27 cellular contexts compared by ENCODE assay signal in genomic region chr3:50287262-50287661, GRCh38. TPM values are rescaled to one million over a fixed set of nuclear protein-coding genes. Genes with fewer than 3 reads are reported as not detected.
DNase-seq lines count a peak whose midpoint lies in the region; ATAC-seq, FAIRE-seq and TF ChIP-seq lines count a peak whose summit lies in the region.
"Had no signal": no experiment of that assay in that cellular context is flagged by ENCODE, and none has a peak within 500 bp of the region (broad histone marks: within the 10 kb centered on the region; RNA-seq: fewer than 3 reads in every experiment).

No MANE protein-coding gene starts in this region.

- H3K4me1 ChIP-seq in K562 (replicated peaks in 1 of 2; ENCODE audit: control insufficient read depth in 2 of 2, insufficient read depth in 2 of 2, low read length in 2 of 2), result peaks cover 0 to 40% of the 10 kb centered on the region in 2 experiments; a peak in 3 of 5 replicates
- H3K4me1 ChIP-seq in left ventricle myocardium inferior, result peaks cover 53% of the 10 kb centered on the region
- H3K4me1 ChIP-seq in neural progenitor cell, result peaks cover 8% of the 10 kb centered on the region
- H3K4me1 ChIP-seq in smooth muscle cell (ENCODE audit: low read depth), result peaks cover 6% of the 10 kb centered on the region
- H3K4me1 ChIP-seq: HAP-1 had no signal

- POLR2A ChIA-PET in K562 (lab: Yijun Ruan, JAX), result interaction anchor here (0.6 to 1.7 kb wide), 2 partner anchors 10 to 12 kb away, joined by 4 to 8 read pairs; partner anchors contain the start of genes HYAL3 and NAA80

- TF ChIP-seq CTCF in K562 (IDR thresholded peaks at IDR 0.05 in 2 of 3, conservative IDR thresholded peaks at IDR 0.05 in 1 of 3; ENCODE audit: insufficient read depth in 2 of 3, low read depth in 1 of 3, low read length in 3 of 3) (no peak), left ventricle myocardium inferior (IDR thresholded peaks at IDR 0.05; ENCODE audit: borderline replicate concordance) (no peak), neural progenitor cell (IDR thresholded peaks at IDR 0.05) (no peak), smooth muscle cell (IDR thresholded peaks at IDR 0.05; ENCODE audit: borderline replicate concordance, insufficient read depth, poor library complexity, severe bottlenecking) (no peak)

- intact Hi-C loops in K562 (cut with micrococcal nuclease), result no loop called here
- intact Hi-C loops in left ventricle myocardium inferior (cut with micrococcal nuclease), result no loop called here

- peaks cover 49% of the 10 kb centered on the region; the same call in 2 of the 3 replicates for H3K36me3 ChIP-seq in K562 (ENCODE audit: control insufficient read depth, insufficient read depth, low read length)
- H3K36me3 ChIP-seq in left ventricle myocardium inferior, result peaks cover 29% of the 10 kb centered on the region
- no peaks in the 10 kb centered on the region for H3K36me3 ChIP-seq in neural progenitor cell
- H3K36me3 ChIP-seq in smooth muscle cell (ENCODE audit: low read depth), result no peaks in the 10 kb centered on the region

- H3K4me3 ChIP-seq in K562, result no peak overlapping the region
- peak overlapping the region; percentile 9 for H3K4me3 ChIP-seq in left ventricle myocardium inferior
- H3K4me3 ChIP-seq in neural progenitor cell, result no peak overlapping the region
- H3K4me3 ChIP-seq in smooth muscle cell, result no peak overlapping the region
- H3K4me3 ChIP-seq: BLaER1, GM23338, HAP-1, PC-9 had no signal

- ATAC-seq in activated naive CD4-positive, alpha-beta T cell treated with anti-CD3 and anti-CD28 coated beads, Interleukin-2, amount 50 U/mL, for 72 hours, result no peak
- no peak for ATAC-seq in K562
- ATAC-seq: GM23338 had no signal

- peaks cover 6% of the 10 kb centered on the region for H3K4me1 Mint-ChIP-seq in activated naive CD4-positive, alpha-beta T cell treated with anti-CD3 and anti-CD28 coated beads, Interleukin-2, amount 50 U/mL, for 24 hours
- peaks cover 10% of the 10 kb centered on the region for H3K4me1 Mint-ChIP-seq in neural progenitor cell

- CTCF ChIA-PET in K562 (lab: Yijun Ruan, JAX; ENCODE audit: low intra/inter-chr PET ratio), result no interaction called here

- no peaks in the 10 kb centered on the region for H3K9me3 Mint-ChIP-seq in activated naive CD4-positive, alpha-beta T cell treated with anti-CD3 and anti-CD28 coated beads, Interleukin-2, amount 50 U/mL, for 24 hours
- no peaks in the 10 kb centered on the region for H3K9me3 Mint-ChIP-seq in activated naive CD4-positive, alpha-beta T cell treated with anti-CD3 and anti-CD28 coated beads, Interleukin-2, amount 50 U/mL, for 72 hours
- no peaks in the 10 kb centered on the region for H3K9me3 Mint-ChIP-seq in neural progenitor cell
- H3K9me3 Mint-ChIP-seq: CD4-positive, CD25-positive, alpha-beta regulatory T cell; GM23338; HFFc6 had no signal

- peak overlapping the region; percentile 46 for H3K27ac Mint-ChIP-seq in activated naive CD4-positive, alpha-beta T cell treated with anti-CD3 and anti-CD28 coated beads, Interleukin-2, amount 50 U/mL, for 24 hours
- no peak overlapping the region for H3K27ac Mint-ChIP-seq in activated naive CD4-positive, alpha-beta T cell treated with anti-CD3 and anti-CD28 coated beads, Interleukin-2, amount 50 U/mL, for 72 hours
- no peak overlapping the region for H3K27ac Mint-ChIP-seq in neural progenitor cell
- H3K27ac Mint-ChIP-seq: CD4-positive, CD25-positive, alpha-beta regulatory T cell; GM23338; HFFc6 had no signal

- TF ChIP-seq RAD21 in K562 (CRISPR knock-in tag; conservative IDR thresholded peaks at IDR 0.05 in 1 of 2, IDR thresholded peaks at IDR 0.05 in 1 of 2), result no peak

- TF ChIP-seq EP300 in K562 (IDR thresholded peaks at IDR 0.05; ENCODE audit: low read length), result no peak

- H3F3A ChIP-seq in neural progenitor cell (ENCODE audit: low read depth) (peaks cover 4% of the 10 kb centered on the region), smooth muscle cell (ENCODE audit: low read depth) (no peaks in the 10 kb centered on the region)

- H3K27me3 Mint-ChIP-seq in activated naive CD4-positive, alpha-beta T cell treated with anti-CD3 and anti-CD28 coated beads, Interleukin-2, amount 50 U/mL, for 24 hours, result no peaks in the 10 kb centered on the region
- peaks cover 9% of the 10 kb centered on the region for H3K27me3 Mint-ChIP-seq in neural progenitor cell (ENCODE audit: insufficient read depth, low read depth)
- H3K27me3 Mint-ChIP-seq: CD4-positive, CD25-positive, alpha-beta regulatory T cell had no signal

- no peaks in the 10 kb centered on the region for H4K20me1 ChIP-seq in K562 (replicated peaks; ENCODE audit: control insufficient read depth, insufficient read depth, low read length)
- no peaks in the 10 kb centered on the region for H4K20me1 ChIP-seq in neural progenitor cell (ENCODE audit: low read depth)
- H4K20me1 ChIP-seq in smooth muscle cell (ENCODE audit: low read depth), result no peaks in the 10 kb centered on the region

- H3K9me3 ChIP-seq in K562 (replicated peaks; ENCODE audit: control insufficient read depth, insufficient read depth, low read depth, low read length) (no peaks in the 10 kb centered on the region), left ventricle myocardium inferior (replicated peaks) (no peaks in the 10 kb centered on the region), neural progenitor cell (ENCODE audit: low read depth) (no peaks in the 10 kb centered on the region), smooth muscle cell (replicated peaks; ENCODE audit: low read depth) (no peaks in the 10 kb centered on the region)
- H3K9me3 ChIP-seq: BLaER1, HAP-1 had no signal

- H3K27ac ChIP-seq in K562 (ENCODE audit: extremely low read depth, low read depth, low read length) (no peak overlapping the region), left ventricle myocardium inferior (replicated peaks) (peak overlapping the region; percentile 86), neural progenitor cell (no peak overlapping the region), smooth muscle cell (ENCODE audit: low read depth) (no peak overlapping the region)
- H3K27ac ChIP-seq: BLaER1, KMS-11, PC-9 had no signal

- no peak for DNase-seq in activated naive CD4-positive, alpha-beta T cell treated with anti-CD3 and anti-CD28 coated beads, Interleukin-2, amount 50 U/mL, for 72 hours (ENCODE audit: low spot score in 2 of 2)
- DNase-seq in K562 (ENCODE audit: extremely low read depth in 1 of 4, low spot score in 3 of 4), result no peak
- DNase-seq in left ventricle myocardium inferior, result peak; percentile 63
- peak; percentile 1 for DNase-seq in neural progenitor cell (ENCODE audit: low spot score)
- no peak for DNase-seq in retina
- DNase-seq in smooth muscle cell (lab: John Stamatoyannopoulos, UW; ENCODE audit: unreplicated experiment), result no peak
- no peak for DNase-seq in inferior parietal cortex (ENCODE audit: extremely low spot score)
- DNase-seq: CD4-positive, CD25-positive, alpha-beta regulatory T cell; DMS153; HFFc6; IMR-90; MM.1S; NCI-H2029; NCI-H446; NCI-H524 treated with DMSO at 0.1 percent for 48 hours; NCI-H82; NK-92 treated with Interleukin-12 subunit alpha and Interleukin-12 subunit beta, amount 100 ng/mL, for 24 hours; PC-9; SHP77 treated with DMSO at 0.1 percent for 48 hours had no signal

- H2AFZ ChIP-seq in K562 (ENCODE audit: low read depth, low read length) (no peak overlapping the region), neural progenitor cell (replicated peaks) (no peak overlapping the region), smooth muscle cell (ENCODE audit: low read depth) (no peak overlapping the region)
- H2AFZ ChIP-seq: GM23338, PC-9 had no signal

- no peak overlapping the region for H3K4me2 ChIP-seq in K562 (ENCODE audit: insufficient read depth, low read length)
- no peak overlapping the region for H3K4me2 ChIP-seq in neural progenitor cell
- H3K4me2 ChIP-seq in smooth muscle cell, result no peak overlapping the region
- H3K4me2 ChIP-seq: BLaER1, GM23338, KMS-11, PC-9 had no signal

- H3K79me2 ChIP-seq in K562 (ENCODE audit: control insufficient read depth, insufficient read depth, low read length), result peaks cover 28% of the 10 kb centered on the region
- H3K79me2 ChIP-seq in neural progenitor cell (ENCODE audit: low read depth), result peaks cover 12% of the 10 kb centered on the region
- peaks cover 11% of the 10 kb centered on the region for H3K79me2 ChIP-seq in smooth muscle cell (ENCODE audit: low read depth)

- H3K9me1 ChIP-seq in K562 (ENCODE audit: control insufficient read depth, insufficient read depth, low read length), result no peaks in the 10 kb centered on the region

- TF ChIP-seq POLR2A in K562 (conservative IDR thresholded peaks at IDR 0.05), result no peak

- no peak for FAIRE-seq in K562 (lab: Jason Lieb, UNC)
- FAIRE-seq: A204.1 had no signal

- H3K9ac ChIP-seq in K562 (ENCODE audit: insufficient read depth in 1 of 2, low read depth in 2 of 2, low read length in 2 of 2), result no peak overlapping the region
- no peak overlapping the region for H3K9ac ChIP-seq in neural progenitor cell
- no peak overlapping the region for H3K9ac ChIP-seq in smooth muscle cell (ENCODE audit: low read depth)
- H3K9ac ChIP-seq: BLaER1, KMS-11 had no signal

- no peak overlapping the region for H3K4me3 Mint-ChIP-seq in activated naive CD4-positive, alpha-beta T cell treated with anti-CD3 and anti-CD28 coated beads, Interleukin-2, amount 50 U/mL, for 24 hours
- H3K4me3 Mint-ChIP-seq in neural progenitor cell, result no peak overlapping the region
- H3K4me3 Mint-ChIP-seq: GM23338, HFFc6 had no signal

- WGBS in K562 (ENCODE audit: insufficient coverage, low coverage, missing lambda C conversion rate), result 83% methylated on average over 1 of the region's 1 CpG
- 100% methylated on average over 1 of the region's 1 CpG for WGBS in smooth muscle cell (ENCODE audit: low lambda C conversion rate)

- no TSS peak for BruUV-seq in K562 (replicated peaks; lab: Mats Ljungman, UMichigan)

- H3K27me3 ChIP-seq in K562 (ENCODE audit: control insufficient read depth in 2 of 2, insufficient read depth in 2 of 2, low read length in 2 of 2) (no peaks in the 10 kb centered on the region), left ventricle myocardium inferior (ENCODE audit: low read depth) (no peaks in the 10 kb centered on the region), neural progenitor cell (no peaks in the 10 kb centered on the region), smooth muscle cell (ENCODE audit: low read depth) (no peaks in the 10 kb centered on the region)
- H3K27me3 ChIP-seq: BLaER1 had no signal

- H3K36me3 Mint-ChIP-seq in activated naive CD4-positive, alpha-beta T cell treated with anti-CD3 and anti-CD28 coated beads, Interleukin-2, amount 50 U/mL, for 24 hours, result peaks cover 9% of the 10 kb centered on the region
- H3K36me3 Mint-ChIP-seq in activated naive CD4-positive, alpha-beta T cell treated with anti-CD3 and anti-CD28 coated beads, Interleukin-2, amount 50 U/mL, for 72 hours, result peaks cover 8 to 9% of the 10 kb centered on the region in 2 donors
- peaks cover 2% of the 10 kb centered on the region for H3K36me3 Mint-ChIP-seq in neural progenitor cell

- in situ Hi-C loops in K562 (cut with MboI), result no loop called here

RNA-seq across cellular contexts. Expression of gene IFRD2, which starts 5.0 kb away (rescaled TPM):
- 100 to 1,000 TPM in 1 of 2 donors, 10 to 100 TPM in 1; 63.8 to 100 TPM for total RNA-seq in activated naive CD4-positive, alpha-beta T cell treated with anti-CD3 and anti-CD28 coated beads, Interleukin-2, amount 50 U/mL, for 72 hours
- 134 and 435 TPM in 2 replicates for total RNA-seq in K562 (2011; cell fraction: chromatin; rRNA removed; ENCODE audit: low replicate concordance)
- 318 and 350 TPM in 2 replicates for total RNA-seq in K562 (2011; cell fraction: nucleolus; rRNA removed)
- 152 and 197 TPM in 2 replicates for total RNA-seq in K562 (2011; cell fraction: nucleoplasm; rRNA removed)
- total RNA-seq in K562 (2014; rRNA removed) (75.1 and 91.2 TPM in 2 replicates), K562 (2014; rRNA removed; fragmentation: Illumina TruSeq; extraction: Trizol) (31.2 and 42.6 TPM in 2 replicates), K562 (2015; rRNA removed; fragmentation: Illumina TruSeq; extraction: Trizol) (54.4 and 57.2 TPM in 2 replicates), K562 (2021) (115 and 116 TPM in 2 replicates), left ventricle myocardium inferior (54.9 TPM), neural progenitor cell (ENCODE audit: low replicate concordance) (26.4 and 45.6 TPM in 2 replicates), smooth muscle cell (19.9 and 20.8 TPM in 2 replicates)
- polyA plus RNA-seq in K562 (2011; rRNA removed) (44.6 and 56.2 TPM in 2 replicates), K562 (2014; fragmentation: Illumina TruSeq; extraction: Trizol) (52.8 and 58.1 TPM in 2 replicates), K562 (2014; fragmentation: Nextera tagmentation; extraction: Ambion mirVana) (10 to 100 TPM; 30.5 to 41.0 TPM), K562 (2014; rRNA removed) (79.9 and 91.5 TPM in 2 replicates), smooth muscle cell (59.3 and 62.6 TPM in 2 replicates)
- polyA plus RNA-seq in K562 (2011; cell fraction: cytosol; rRNA removed), result 47.8 and 103 TPM in 2 replicates
- 475 and 549 TPM in 2 replicates for polyA plus RNA-seq in K562 (2011; cell fraction: nucleus; rRNA removed)
- polyA plus RNA-seq in K562 (2012), result 69.2 and 72.6 TPM in 2 replicates
- polyA minus RNA-seq in K562 (2011; rRNA and poly(A)+ RNA removed), result 20.2 and 31.4 TPM in 2 replicates
- 26.1 and 29.9 TPM in 2 replicates for polyA minus RNA-seq in K562 (2011; cell fraction: cytosol; rRNA and poly(A)+ RNA removed)
- 118 and 130 TPM in 2 replicates for polyA minus RNA-seq in K562 (2011; cell fraction: nucleus; rRNA and poly(A)+ RNA removed)

RNA-seq across cellular contexts. Expression of gene LSMEM2, which starts 8.4 kb away (rescaled TPM):
- total RNA-seq in activated naive CD4-positive, alpha-beta T cell treated with anti-CD3 and anti-CD28 coated beads, Interleukin-2, amount 50 U/mL, for 72 hours, result not detected
- not detected in 2 replicates for total RNA-seq in K562 (2011; cell fraction: chromatin; rRNA removed; ENCODE audit: low replicate concordance)
- total RNA-seq in K562 (2011; cell fraction: nucleolus; rRNA removed), result not detected in 2 replicates
- not detected in 2 replicates for total RNA-seq in K562 (2011; cell fraction: nucleoplasm; rRNA removed)
- total RNA-seq in K562 (2014; rRNA removed) (not detected in 2 replicates), K562 (2014; rRNA removed; fragmentation: Illumina TruSeq; extraction: Trizol) (not detected in 2 replicates), K562 (2015; rRNA removed; fragmentation: Illumina TruSeq; extraction: Trizol) (not detected in 2 replicates), K562 (2021) (not detected in 2 replicates), left ventricle myocardium inferior (27.7 TPM), neural progenitor cell (ENCODE audit: low replicate concordance) (0.37 TPM in 1 of 2 replicates, not detected in the other), smooth muscle cell (0.09 and 0.18 TPM in 2 replicates)
- polyA plus RNA-seq in K562 (2011; rRNA removed) (not detected in 2 replicates), K562 (2014; fragmentation: Illumina TruSeq; extraction: Trizol) (not detected in 2 replicates), K562 (2014; fragmentation: Nextera tagmentation; extraction: Ambion mirVana) (not detected), K562 (2014; rRNA removed) (not detected in 2 replicates), smooth muscle cell (0.87 TPM in 1 of 2 replicates, not detected in the other)
- polyA plus RNA-seq in K562 (2011; cell fraction: cytosol; rRNA removed), result not detected in 2 replicates
- 0.10 TPM in 1 of 2 replicates, not detected in the other for polyA plus RNA-seq in K562 (2011; cell fraction: nucleus; rRNA removed)
- polyA plus RNA-seq in K562 (2012), result 0.08 and 0.12 TPM in 2 replicates
- polyA minus RNA-seq in K562 (2011; rRNA and poly(A)+ RNA removed), result not detected in 2 replicates
- polyA minus RNA-seq in K562 (2011; cell fraction: cytosol; rRNA and poly(A)+ RNA removed), result not detected in 2 replicates
- polyA minus RNA-seq in K562 (2011; cell fraction: nucleus; rRNA and poly(A)+ RNA removed), result not detected in 2 replicates
- total RNA-seq: CD4-positive, CD25-positive, alpha-beta regulatory T cell; RPMI7951 had no signal
- polyA plus RNA-seq: AG04450, IMR-90 had no signal

RNA-seq across cellular contexts. Expression of gene HYAL3, which starts 11.9 kb away (rescaled TPM):
- 1 to 10 TPM; 4.3 to 6.6 TPM for total RNA-seq in activated naive CD4-positive, alpha-beta T cell treated with anti-CD3 and anti-CD28 coated beads, Interleukin-2, amount 50 U/mL, for 72 hours
- 5.1 and 18.1 TPM in 2 replicates for total RNA-seq in K562 (2011; cell fraction: chromatin; rRNA removed; ENCODE audit: low replicate concordance)
- 10.5 and 12.3 TPM in 2 replicates for total RNA-seq in K562 (2011; cell fraction: nucleolus; rRNA removed)
- 6.0 and 7.5 TPM in 2 replicates for total RNA-seq in K562 (2011; cell fraction: nucleoplasm; rRNA removed)
- total RNA-seq in K562 (2014; rRNA removed), result 6.8 and 12.8 TPM in 2 replicates
- 2.1 and 2.4 TPM in 2 replicates for total RNA-seq in K562 (2014; rRNA removed; fragmentation: Illumina TruSeq; extraction: Trizol)
- total RNA-seq in K562 (2015; rRNA removed; fragmentation: Illumina TruSeq; extraction: Trizol), result 8.3 and 9.1 TPM in 2 replicates
- total RNA-seq in K562 (2021), result 7.0 and 9.8 TPM in 2 replicates
- polyA plus RNA-seq in K562 (2011; rRNA removed), result 5.4 and 6.8 TPM in 2 replicates
- 10.7 and 28.9 TPM in 2 replicates for polyA plus RNA-seq in K562 (2011; cell fraction: cytosol; rRNA removed)
- polyA plus RNA-seq in K562 (2011; cell fraction: nucleus; rRNA removed), result 11.9 and 20.3 TPM in 2 replicates
- 8.0 and 13.8 TPM in 2 replicates for polyA plus RNA-seq in K562 (2012)
- 9.1 and 9.8 TPM in 2 replicates for polyA plus RNA-seq in K562 (2014; fragmentation: Illumina TruSeq; extraction: Trizol)
- polyA plus RNA-seq in K562 (2014; fragmentation: Nextera tagmentation; extraction: Ambion mirVana), result 1 to 10 TPM in 1 of 2 experiments, under 1 TPM in 1; 0.38 to 1.0 TPM
- 9.0 and 16.5 TPM in 2 replicates for polyA plus RNA-seq in K562 (2014; rRNA removed)
- polyA minus RNA-seq in K562 (2011; rRNA and poly(A)+ RNA removed), result 1.7 and 2.9 TPM in 2 replicates
- polyA minus RNA-seq in K562 (2011; cell fraction: cytosol; rRNA and poly(A)+ RNA removed), result 3.8 and 4.4 TPM in 2 replicates
- 5.4 and 6.2 TPM in 2 replicates for polyA minus RNA-seq in K562 (2011; cell fraction: nucleus; rRNA and poly(A)+ RNA removed)
- total RNA-seq in left ventricle myocardium inferior, result 1.2 TPM
- total RNA-seq in neural progenitor cell (ENCODE audit: low replicate concordance), result 2.2 and 4.9 TPM in 2 replicates
- 1.6 and 2.5 TPM in 2 replicates for total RNA-seq in smooth muscle cell
- 3.7 and 6.7 TPM in 2 replicates for polyA plus RNA-seq in smooth muscle cell

RNA-seq across cellular contexts. Expression of gene NAA80, which starts 11.9 kb away (rescaled TPM):
- 10 to 100 TPM; 19.4 to 26.0 TPM for total RNA-seq in activated naive CD4-positive, alpha-beta T cell treated with anti-CD3 and anti-CD28 coated beads, Interleukin-2, amount 50 U/mL, for 72 hours
- 16.2 and 63.0 TPM in 2 replicates for total RNA-seq in K562 (2011; cell fraction: chromatin; rRNA removed; ENCODE audit: low replicate concordance)
- 43.6 and 46.5 TPM in 2 replicates for total RNA-seq in K562 (2011; cell fraction: nucleolus; rRNA removed)
- total RNA-seq in K562 (2011; cell fraction: nucleoplasm; rRNA removed), result 23.6 and 28.2 TPM in 2 replicates
- total RNA-seq in K562 (2014; rRNA removed) (12.8 and 19.6 TPM in 2 replicates), K562 (2014; rRNA removed; fragmentation: Illumina TruSeq; extraction: Trizol) (3.6 and 4.5 TPM in 2 replicates), K562 (2015; rRNA removed; fragmentation: Illumina TruSeq; extraction: Trizol) (7.7 and 8.4 TPM in 2 replicates), K562 (2021) (17.1 and 20.8 TPM in 2 replicates), left ventricle myocardium inferior (5.3 TPM), neural progenitor cell (ENCODE audit: low replicate concordance) (10.1 and 21.8 TPM in 2 replicates), smooth muscle cell (11.3 and 13.0 TPM in 2 replicates)
- polyA plus RNA-seq in K562 (2011; rRNA removed) (8.6 and 21.4 TPM in 2 replicates), K562 (2014; fragmentation: Illumina TruSeq; extraction: Trizol) (18.1 and 23.5 TPM in 2 replicates), K562 (2014; fragmentation: Nextera tagmentation; extraction: Ambion mirVana) (1 to 10 TPM in 1 of 2 experiments, under 1 TPM in 1; 0.82 to 1.7 TPM), K562 (2014; rRNA removed) (13.6 and 24.0 TPM in 2 replicates), smooth muscle cell (16.7 and 21.9 TPM in 2 replicates)
- 18.4 and 19.8 TPM in 2 replicates for polyA plus RNA-seq in K562 (2011; cell fraction: cytosol; rRNA removed)
- 94.4 and 123 TPM in 2 replicates for polyA plus RNA-seq in K562 (2011; cell fraction: nucleus; rRNA removed)
- 14.0 and 25.1 TPM in 2 replicates for polyA plus RNA-seq in K562 (2012)
- 7.3 and 8.6 TPM in 2 replicates for polyA minus RNA-seq in K562 (2011; rRNA and poly(A)+ RNA removed)
- polyA minus RNA-seq in K562 (2011; cell fraction: cytosol; rRNA and poly(A)+ RNA removed), result 5.2 and 5.9 TPM in 2 replicates
- polyA minus RNA-seq in K562 (2011; cell fraction: nucleus; rRNA and poly(A)+ RNA removed), result 27.1 and 33.3 TPM in 2 replicates

RNA-seq across cellular contexts. Expression of gene HYAL1, which starts 16.1 kb away (rescaled TPM):
- total RNA-seq in activated naive CD4-positive, alpha-beta T cell treated with anti-CD3 and anti-CD28 coated beads, Interleukin-2, amount 50 U/mL, for 72 hours, result under 1 TPM in 1 of 2 donors, not detected in 1; 0.39 TPM
- 6.0 and 12.8 TPM in 2 replicates for total RNA-seq in K562 (2011; cell fraction: chromatin; rRNA removed; ENCODE audit: low replicate concordance)
- 15.3 and 15.9 TPM in 2 replicates for total RNA-seq in K562 (2011; cell fraction: nucleolus; rRNA removed)
- 11.7 and 12.2 TPM in 2 replicates for total RNA-seq in K562 (2011; cell fraction: nucleoplasm; rRNA removed)
- 5.4 and 8.0 TPM in 2 replicates for total RNA-seq in K562 (2014; rRNA removed)
- total RNA-seq in K562 (2014; rRNA removed; fragmentation: Illumina TruSeq; extraction: Trizol), result 2.9 and 3.3 TPM in 2 replicates
- total RNA-seq in K562 (2015; rRNA removed; fragmentation: Illumina TruSeq; extraction: Trizol), result 4.7 and 5.3 TPM in 2 replicates
- total RNA-seq in K562 (2021), result 8.3 and 8.4 TPM in 2 replicates
- 3.1 and 5.7 TPM in 2 replicates for polyA plus RNA-seq in K562 (2011; rRNA removed)
- polyA plus RNA-seq in K562 (2011; cell fraction: cytosol; rRNA removed), result 4.7 and 6.0 TPM in 2 replicates
- 7.4 and 8.4 TPM in 2 replicates for polyA plus RNA-seq in K562 (2011; cell fraction: nucleus; rRNA removed)
- polyA plus RNA-seq in K562 (2012), result 4.4 and 7.4 TPM in 2 replicates
- 7.5 and 7.7 TPM in 2 replicates for polyA plus RNA-seq in K562 (2014; fragmentation: Illumina TruSeq; extraction: Trizol)
- polyA plus RNA-seq in K562 (2014; fragmentation: Nextera tagmentation; extraction: Ambion mirVana), result 1 to 10 TPM; 1.4 to 1.6 TPM
- polyA plus RNA-seq in K562 (2014; rRNA removed), result 7.9 and 8.5 TPM in 2 replicates
- 3.6 and 4.0 TPM in 2 replicates for polyA minus RNA-seq in K562 (2011; rRNA and poly(A)+ RNA removed)
- 1.7 and 5.0 TPM in 2 replicates for polyA minus RNA-seq in K562 (2011; cell fraction: cytosol; rRNA and poly(A)+ RNA removed)
- 3.1 and 9.3 TPM in 2 replicates for polyA minus RNA-seq in K562 (2011; cell fraction: nucleus; rRNA and poly(A)+ RNA removed)
- total RNA-seq in left ventricle myocardium inferior, result 52.2 TPM
- total RNA-seq in neural progenitor cell (ENCODE audit: low replicate concordance), result 1.6 and 3.0 TPM in 2 replicates
- total RNA-seq in smooth muscle cell, result 0.54 and 1.0 TPM in 2 replicates
- polyA plus RNA-seq in smooth muscle cell, result 1.4 TPM in 1 of 2 replicates, not detected in the other

Comparison
In these comparisons a context has a peak if more than half of its experiments do, and no peak if none do; other contexts are left out.
1. DNase-seq: peak in left ventricle myocardium inferior (single experiment) and neural progenitor cell (single experiment); none in activated naive CD4-positive, alpha-beta T cell treated with anti-CD3 and anti-CD28 coated beads, Interleukin-2, amount 50 U/mL, for 72 hours (0 of 2), K562 (0 of 4), retina (single experiment), smooth muscle cell (single experiment) and inferior parietal cortex (single experiment).
2. RNA of gene LSMEM2, which starts 8.4 kb away (total RNA-seq): 27.7 TPM in left ventricle myocardium inferior (single experiment); not detected in activated naive CD4-positive, alpha-beta T cell treated with anti-CD3 and anti-CD28 coated beads, Interleukin-2, amount 50 U/mL, for 72 hours, 0.09 to 0.18 TPM in smooth muscle cell, 0.37 TPM in neural progenitor cell and not detected in K562; every median in the first group is over 10 times any median in the second.